In genomic region chr3:160398820-160399346, GRCh38 we compare ENCODE assay signal across 8 cellular contexts. TPM values are rescaled to one million over a fixed set of nuclear protein-coding genes. Genes with fewer than 3 reads are reported as not detected.
DNase-seq lines count a peak whose midpoint lies in the region; ATAC-seq and TF ChIP-seq lines count a peak whose summit lies in the region.

IFT80 (minus strand) TSS chr3:160399225; CDS start chr3:160384600, 14,625 bp downstream.

- H3K27ac ChIP-seq in OCI-LY3 (ENCODE audit: low read length) = peak within 1 kb of the TSS; percentile 92

- BruUV-seq in Caco-2 (replicated peaks; lab: Mats Ljungman, UMichigan) = no TSS peak

- H3K9me3 ChIP-seq in Caco-2 (no peaks in the 10 kb centered on the region), OCI-LY3 (ENCODE audit: insufficient read depth, low read length) (no peaks in the 10 kb centered on the region)

- no peaks in the 10 kb centered on the region for H3K36me3 ChIP-seq in Caco-2 (ENCODE audit: control insufficient read depth, insufficient read depth, low read length)
- H3K36me3 ChIP-seq in OCI-LY3 (replicated peaks; ENCODE audit: low read depth, low read length) = peaks cover 30% of the 10 kb centered on the region

- H3K4me2 ChIP-seq in OCI-LY3 (ENCODE audit: low read length) = peak within 1 kb of the TSS; percentile 86

- H3K4me1 Mint-ChIP-seq in Caco-2 (ENCODE audit: low read depth, unreplicated experiment) = peaks cover 6% of the 10 kb centered on the region
- H3K4me1 Mint-ChIP-seq in endothelial cell (ENCODE audit: unreplicated experiment) = peaks cover 35% of the 10 kb centered on the region
- peaks cover 41% of the 10 kb centered on the region for H3K4me1 Mint-ChIP-seq in mesothelial cell of epicardium

- H3K9me3 Mint-ChIP-seq in Caco-2 (ENCODE audit: unreplicated experiment) (no peaks in the 10 kb centered on the region), endothelial cell (ENCODE audit: unreplicated experiment) (no peaks in the 10 kb centered on the region), mesothelial cell of epicardium (no peaks in the 10 kb centered on the region)

- H3K4me3 ChIP-seq in Caco-2 (ENCODE audit: low read depth, low read length) (peak within 1 kb of the TSS; percentile 96), OCI-LY3 (ENCODE audit: low read length) (peak within 1 kb of the TSS; percentile 96)

- peaks cover 31% of the 10 kb centered on the region for H4K20me1 ChIP-seq in OCI-LY3 (ENCODE audit: insufficient read depth, low read length)

- H3K9ac ChIP-seq in OCI-LY3 (ENCODE audit: low read length) = peak within 1 kb of the TSS; percentile 99

- H3K27me3 ChIP-seq in Caco-2 (replicated peaks; ENCODE audit: control insufficient read depth, insufficient read depth, low read length) (no peaks in the 10 kb centered on the region), OCI-LY3 (ENCODE audit: low read depth, low read length) (no peaks in the 10 kb centered on the region)

- H3K4me1 ChIP-seq in Caco-2 (peaks cover 10% of the 10 kb centered on the region), OCI-LY3 (ENCODE audit: low read length) (peaks cover 15% of the 10 kb centered on the region)

- peaks cover 70% of the 10 kb centered on the region for H3K79me2 ChIP-seq in OCI-LY3 (ENCODE audit: low read length)

- peak within 1 kb of the TSS; percentile 97 for H3K4me3 Mint-ChIP-seq in Caco-2 (ENCODE audit: unreplicated experiment)
- H3K4me3 Mint-ChIP-seq in endothelial cell (ENCODE audit: unreplicated experiment) = peak within 1 kb of the TSS; percentile 97
- H3K4me3 Mint-ChIP-seq in mesothelial cell of epicardium = peak within 1 kb of the TSS; percentile 94

- peak within 1 kb of the TSS; percentile 83 for H2AFZ ChIP-seq in OCI-LY3 (ENCODE audit: low read depth, low read length)

- H3K27me3 Mint-ChIP-seq in Caco-2 (ENCODE audit: insufficient read depth, unreplicated experiment) (no peaks in the 10 kb centered on the region), endothelial cell (ENCODE audit: unreplicated experiment) (peaks cover 19% of the 10 kb centered on the region), mesothelial cell of epicardium (ENCODE audit: low read depth) (no peaks in the 10 kb centered on the region)

- TF ChIP-seq CTCF in Caco-2 (IDR thresholded peaks at IDR 0.05; ENCODE audit: insufficient read depth in 1 of 2, low read depth in 1 of 2, low read length in 1 of 2, severe bottlenecking in 1 of 2, unreplicated experiment in 1 of 2) (no peak), OCI-LY3 (IDR thresholded peaks at IDR 0.05; ENCODE audit: low read depth, low read length) (no peak), endothelial cell (IDR thresholded peaks at IDR 0.05; ENCODE audit: unreplicated experiment) (no peak), mesothelial cell of epicardium (IDR thresholded peaks at IDR 0.05; ENCODE audit: unreplicated experiment) (no peak)

- peak; percentile 96 for ATAC-seq in GM21526 (IDR thresholded peaks at IDR 0.05; ENCODE audit: low FRiP score, unreplicated experiment)

- POLR2A ChIA-PET in Caco-2 (lab: Charles Lee) = no interaction called here

- H3K36me3 Mint-ChIP-seq in Caco-2 (ENCODE audit: insufficient read depth, unreplicated experiment) (peaks cover 38% of the 10 kb centered on the region), endothelial cell (ENCODE audit: low read depth, unreplicated experiment) (peaks cover 10% of the 10 kb centered on the region), mesothelial cell of epicardium (no peaks in the 10 kb centered on the region)

- DNase-seq in Caco-2 (peak; percentile 95 to 96), HuH-7.5 (ENCODE audit: low spot score) (peak; percentile 83), activated T-cell treated with anti-CD3 and anti-CD28 coated beads for 1 hour (ENCODE audit: low read depth) (peak; percentile 92), endothelial cell (ENCODE audit: low spot score) (peak; percentile 91), mesothelial cell of epicardium (ENCODE audit: low spot score in 2 of 2, unreplicated experiment in 2 of 2) (peak; percentile 92 to 94)
- peak; percentile 89 to 91 for DNase-seq in stimulated activated CD8-positive, alpha-beta memory T cell treated with anti-CD3 and anti-CD28 coated beads, Interleukin-15, amount 100 ng/mL, for 48 hours (ENCODE audit: low read depth in 2 of 2)

- CTCF ChIA-PET in Caco-2 (lab: Charles Lee) = no interaction called here

- intact Hi-C loops in Caco-2 (cut with micrococcal nuclease; ENCODE audit: unreplicated experiment) = loop anchor here (2.0 kb wide), 1 partner anchor 174 kb away; the partner anchor contains the start of gene C3orf80

- peak within 1 kb of the TSS; percentile 99 for H3K27ac Mint-ChIP-seq in Caco-2 (ENCODE audit: unreplicated experiment)
- H3K27ac Mint-ChIP-seq in endothelial cell (ENCODE audit: unreplicated experiment) = peak within 1 kb of the TSS; percentile 96
- H3K27ac Mint-ChIP-seq in mesothelial cell of epicardium = peak within 1 kb of the TSS; percentile 100

RNA-seq across cellular contexts. Expression of gene IFT80, which starts in this region (rescaled TPM):
- total RNA-seq in Caco-2 (2022) (19.3 and 24.9 TPM in 2 replicates), endothelial cell (ENCODE audit: unreplicated experiment) (33.2 TPM), mesothelial cell of epicardium (34.9 to 37.9 TPM (median 35.2 TPM) in 3 replicates)

Comparison
In these comparisons a context has a peak if more than half of its experiments do, and no peak if none do; other contexts are left out.
1. Peak in every context shown above with its lines: DNase-seq, ATAC-seq, H3K4me3 ChIP-seq and H3K27ac ChIP-seq.